In the genomic region with DNA sequence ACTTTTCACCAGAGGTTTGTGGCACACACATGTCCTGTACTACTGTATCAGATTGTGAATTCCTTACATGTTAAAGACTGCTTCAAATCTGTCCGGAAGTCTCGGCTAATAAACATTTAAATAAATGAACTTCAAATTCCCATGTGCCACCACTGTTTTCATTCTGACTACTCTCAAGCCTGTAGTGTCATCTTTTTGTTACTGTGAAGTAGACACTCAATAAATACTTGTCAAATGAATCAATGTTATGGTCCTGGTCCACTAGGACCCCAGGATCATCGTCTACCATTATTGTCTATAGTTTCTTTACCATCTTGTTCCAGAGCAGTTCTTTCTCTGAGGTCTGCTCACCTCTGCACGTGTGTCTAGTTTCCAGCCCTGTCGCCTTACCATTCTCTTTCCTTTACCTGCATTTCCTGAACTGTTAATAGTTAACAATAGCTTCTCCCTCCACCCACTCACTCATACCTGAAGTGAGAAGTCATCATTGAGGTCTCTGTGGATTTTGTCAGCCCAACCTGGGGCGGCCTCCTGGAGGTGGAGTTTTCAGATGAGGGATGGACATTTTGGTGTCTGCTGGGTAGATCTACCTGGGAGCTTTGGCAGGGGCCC, we compare ENCODE assay signal across 11 cellular contexts.
DNase-seq lines count a peak whose midpoint lies in the region; ATAC-seq, FAIRE-seq and TF ChIP-seq lines count a peak whose summit lies in the region.
"Had no signal": no experiment of that assay in that cellular context is flagged by ENCODE, and none has a peak within 500 bp of the region (broad histone marks: within the 10 kb centered on the region; RNA-seq: fewer than 3 reads in every experiment).

No MANE protein-coding gene starts in this region.

- DNase-seq in DND-41 (no peak), MM.1S (peak; percentile 4), neural progenitor cell (ENCODE audit: low spot score) (no peak), HAP-1 (ENCODE audit: low spot score in 2 of 2) (no peak), SHP77 (lab: John Stamatoyannopoulos, UW) (no peak), kidney (no peak), C1 segment of cervical spinal cord (lab: John Stamatoyannopoulos, UW) (no peak)
- no peak for DNase-seq in central memory CD8-positive, alpha-beta T cell (ENCODE audit: low spot score in 2 of 2)
- DNase-seq: NCI-H1436 treated with DMSO at 0.1 percent for 48 hours, posterior cingulate gyrus had no signal

- H4K20me1 ChIP-seq in DND-41 (ENCODE audit: insufficient read depth, low read length) (peaks cover 99% of the 10 kb centered on the region), MM.1S (ENCODE audit: insufficient read depth, low read length) (no peaks in the 10 kb centered on the region), neural progenitor cell (ENCODE audit: low read depth) (peaks cover 86% of the 10 kb centered on the region)

- no peak overlapping the region for H2AFZ ChIP-seq in DND-41 (ENCODE audit: low read depth, low read length)
- no peak overlapping the region for H2AFZ ChIP-seq in MM.1S (ENCODE audit: low read length)
- H2AFZ ChIP-seq in neural progenitor cell (replicated peaks): no peak overlapping the region

- H3K27ac Mint-ChIP-seq in central memory CD8-positive, alpha-beta T cell (ENCODE audit: low read depth): peak overlapping the region; percentile 5
- H3K27ac Mint-ChIP-seq in neural progenitor cell: peak overlapping the region; percentile 98

- H3K9me3 ChIP-seq in DND-41 (ENCODE audit: insufficient read depth, low read length, severe bottlenecking): no peaks in the 10 kb centered on the region
- no peaks in the 10 kb centered on the region for H3K9me3 ChIP-seq in MM.1S (replicated peaks; ENCODE audit: insufficient read depth, low read length)
- H3K9me3 ChIP-seq in neural progenitor cell (ENCODE audit: low read depth): no peaks in the 10 kb centered on the region
- no peaks in the 10 kb centered on the region for H3K9me3 ChIP-seq in HAP-1
- no peaks in the 10 kb centered on the region for H3K9me3 ChIP-seq in kidney (ENCODE audit: control insufficient read depth in 1 of 2, low read length in 2 of 2)
- H3K9me3 ChIP-seq: thoracic aorta had no signal

- H3K4me1 Mint-ChIP-seq in central memory CD8-positive, alpha-beta T cell: peaks cover 94% of the 10 kb centered on the region
- peaks cover 83% of the 10 kb centered on the region for H3K4me1 Mint-ChIP-seq in neural progenitor cell

- H3K4me1 ChIP-seq in DND-41 (ENCODE audit: insufficient read depth, low read length): peaks cover 42% of the 10 kb centered on the region
- peaks cover 43% of the 10 kb centered on the region for H3K4me1 ChIP-seq in MM.1S (ENCODE audit: low read length)
- H3K4me1 ChIP-seq in neural progenitor cell: peaks cover 77% of the 10 kb centered on the region
- H3K4me1 ChIP-seq in HAP-1: peaks cover 26% of the 10 kb centered on the region
- H3K4me1 ChIP-seq in kidney (ENCODE audit: control insufficient read depth in 1 of 2, insufficient read depth in 1 of 2, low read depth in 1 of 2, low read length in 2 of 2): peaks cover 35 to 74% of the 10 kb centered on the region in 2 donors

- no peak overlapping the region for H3K4me2 ChIP-seq in DND-41 (ENCODE audit: insufficient read depth, low read length)
- no peak overlapping the region for H3K4me2 ChIP-seq in MM.1S (ENCODE audit: low read depth, low read length)
- no peak overlapping the region for H3K4me2 ChIP-seq in neural progenitor cell

- intact Hi-C loops in kidney (cut with DNase I): no loop called here

- H3K9ac ChIP-seq in DND-41 (ENCODE audit: low read depth, low read length) (no peak overlapping the region), MM.1S (ENCODE audit: low read length) (no peak overlapping the region), neural progenitor cell (no peak overlapping the region), kidney (ENCODE audit: low read length in 2 of 2) (no peak overlapping the region)

- H3F3A ChIP-seq in MM.1S (ENCODE audit: insufficient read depth, low read length): peaks cover 18% of the 10 kb centered on the region
- H3F3A ChIP-seq in neural progenitor cell (ENCODE audit: low read depth): peaks cover 68% of the 10 kb centered on the region

- H3K27me3 ChIP-seq in DND-41 (ENCODE audit: insufficient read depth, low read length, poor library complexity) (no peaks in the 10 kb centered on the region), MM.1S (replicated peaks; ENCODE audit: insufficient read depth, low read length) (no peaks in the 10 kb centered on the region), neural progenitor cell (no peaks in the 10 kb centered on the region), HAP-1 (ENCODE audit: low read depth) (no peaks in the 10 kb centered on the region)

- peak overlapping the region; percentile 32 for H3K27ac ChIP-seq in DND-41 (ENCODE audit: low read length)
- H3K27ac ChIP-seq in MM.1S (ENCODE audit: low read length): no peak overlapping the region
- H3K27ac ChIP-seq in neural progenitor cell: peak overlapping the region; percentile 97
- peak overlapping the region in 1 of 2 donors; percentile 20 for H3K27ac ChIP-seq in kidney (ENCODE audit: low read depth in 2 of 2, low read length in 2 of 2)

- H3K9me3 Mint-ChIP-seq in central memory CD8-positive, alpha-beta T cell: no peaks in the 10 kb centered on the region
- H3K9me3 Mint-ChIP-seq in neural progenitor cell: no peaks in the 10 kb centered on the region

- no peaks in the 10 kb centered on the region for H3K9me2 ChIP-seq in MM.1S (replicated peaks; ENCODE audit: insufficient read depth, low read length)

- H3K4me3 Mint-ChIP-seq in central memory CD8-positive, alpha-beta T cell: peak overlapping the region; percentile 77
- no peak overlapping the region for H3K4me3 Mint-ChIP-seq in neural progenitor cell

- peaks cover 97% of the 10 kb centered on the region for H3K36me3 ChIP-seq in DND-41 (ENCODE audit: insufficient read depth, low read length)
- H3K36me3 ChIP-seq in MM.1S (replicated peaks; ENCODE audit: insufficient read depth, low read length): no peaks in the 10 kb centered on the region
- no peaks in the 10 kb centered on the region for H3K36me3 ChIP-seq in neural progenitor cell
- no peaks in the 10 kb centered on the region for H3K36me3 ChIP-seq in HAP-1 (replicated peaks)
- H3K36me3 ChIP-seq in kidney (ENCODE audit: control insufficient read depth in 1 of 2, insufficient read depth in 2 of 2, low read length in 2 of 2): no peaks in the 10 kb centered on the region
- H3K36me3 ChIP-seq: thoracic aorta had no signal

- peaks cover 33% of the 10 kb centered on the region for H3K36me3 Mint-ChIP-seq in central memory CD8-positive, alpha-beta T cell (ENCODE audit: insufficient read depth)
- peaks cover 20% of the 10 kb centered on the region for H3K36me3 Mint-ChIP-seq in neural progenitor cell

- H3K4me3 ChIP-seq in DND-41 (ENCODE audit: low read depth in 1 of 2, low read length in 2 of 2) (no peak overlapping the region), MM.1S (ENCODE audit: low read length) (no peak overlapping the region), neural progenitor cell (no peak overlapping the region), HAP-1 (no peak overlapping the region), kidney (ENCODE audit: low read length in 2 of 2) (no peak overlapping the region)
- H3K4me3 ChIP-seq: thoracic aorta had no signal

- in situ Hi-C loops in HAP-1 (cut with MboI; ENCODE audit: low sequenced_read_pairs): no loop called here

- H3K27me3 Mint-ChIP-seq in central memory CD8-positive, alpha-beta T cell: no peaks in the 10 kb centered on the region
- H3K27me3 Mint-ChIP-seq in neural progenitor cell (ENCODE audit: insufficient read depth, low read depth): peaks cover 12% of the 10 kb centered on the region

- TF ChIP-seq CTCF in DND-41 (IDR thresholded peaks at IDR 0.05; ENCODE audit: borderline replicate concordance, extremely low read depth, low read length, poor library complexity, severe bottlenecking): no peak
- no peak for TF ChIP-seq CTCF in MM.1S (IDR thresholded peaks at IDR 0.05; ENCODE audit: low read length)
- TF ChIP-seq CTCF in neural progenitor cell (IDR thresholded peaks at IDR 0.05): no peak
- no peak for TF ChIP-seq CTCF in kidney (IDR thresholded peaks at IDR 0.05; ENCODE audit: borderline replicate concordance, extremely low read depth, insufficient read depth)

- H3K79me2 ChIP-seq in DND-41 (ENCODE audit: insufficient read depth, low read length) (peaks cover 100% of the 10 kb centered on the region), MM.1S (ENCODE audit: low read length) (peaks cover 100% of the 10 kb centered on the region), neural progenitor cell (ENCODE audit: low read depth) (peaks cover 84% of the 10 kb centered on the region)

- FAIRE-seq in kidney (lab: Jason Lieb, UNC): no peak

- ATAC-seq in DND-41 (ENCODE audit: insufficient read depth, low read depth): no peak
- ATAC-seq in central memory CD8-positive, alpha-beta T cell (replicated peaks; ENCODE audit: extremely low read depth, poor library complexity, severe bottlenecking): no peak
